18 cellular contexts compared by ENCODE assay signal in the genomic region with DNA sequence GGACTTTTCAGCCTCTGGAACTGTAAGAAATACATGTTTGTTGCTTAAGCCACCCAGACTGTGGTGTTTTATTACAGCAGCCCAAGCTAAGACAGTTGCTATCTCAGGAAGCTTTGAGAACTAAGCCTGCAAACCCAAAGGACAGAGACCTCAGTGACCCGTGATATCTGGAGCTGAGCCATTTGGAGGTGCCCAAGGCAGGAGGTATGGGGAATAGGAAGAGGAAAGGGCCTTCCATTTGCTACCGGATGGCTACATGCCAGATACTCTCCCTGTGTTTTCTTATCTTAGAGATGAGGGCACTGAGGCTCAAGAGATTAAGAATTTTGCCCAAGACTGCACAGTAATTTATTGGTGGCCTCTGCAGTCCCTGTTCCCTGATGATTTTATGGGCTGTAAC.
A peak's percentile ranks its signal among the peaks of the same experiment; 100 is the strongest.
DNase-seq lines count a peak whose midpoint lies in the region; ATAC-seq, FAIRE-seq and TF ChIP-seq lines count a peak whose summit lies in the region.
"Had no signal": no experiment of that assay in that cellular context is flagged by ENCODE, and none has a peak within 500 bp of the region (broad histone marks: within the 10 kb centered on the region; RNA-seq: fewer than 3 reads in every experiment).

No MANE protein-coding gene starts in this region.

- peak; percentile 21 for DNase-seq in ELF-1 (ENCODE audit: low read depth, low spot score)
- peak; percentile 49 for DNase-seq in OCI-M1 (lab: John Stamatoyannopoulos, UW)
- no peak for DNase-seq in K562 (ENCODE audit: extremely low read depth in 1 of 4, low spot score in 3 of 4)
- no peak for DNase-seq in GM03348 (ENCODE audit: low spot score)
- no peak for DNase-seq in GM23248
- DNase-seq in NK-92 (lab: John Stamatoyannopoulos, UW; ENCODE audit: unreplicated experiment) = no peak
- no peak for DNase-seq in nucleus accumbens (lab: John Stamatoyannopoulos, UW)
- DNase-seq: C1 segment of cervical spinal cord; Caco-2; CD4-positive, CD25-positive, alpha-beta regulatory T cell; CD8-positive, alpha-beta memory T cell; GDM1; HCEC 1CT had no signal

- no peaks in the 10 kb centered on the region; a peak in 1 of 5 replicates for H3K4me1 ChIP-seq in K562 (replicated peaks in 1 of 2; ENCODE audit: control insufficient read depth in 2 of 2, insufficient read depth in 2 of 2, low read length in 2 of 2)
- H3K4me1 ChIP-seq in parathyroid adenoma = peaks cover 17% of the 10 kb centered on the region
- no peaks in the 10 kb centered on the region for H3K4me1 ChIP-seq in GM23248 (ENCODE audit: insufficient read depth)
- H3K4me1 ChIP-seq: Caco-2 had no signal

- TF ChIP-seq RAD21 in K562 (CRISPR knock-in tag; conservative IDR thresholded peaks at IDR 0.05 in 1 of 2, IDR thresholded peaks at IDR 0.05 in 1 of 2) = no peak

- TF ChIP-seq CTCF in K562 (IDR thresholded peaks at IDR 0.05 in 2 of 3, conservative IDR thresholded peaks at IDR 0.05 in 1 of 3; ENCODE audit: insufficient read depth in 2 of 3, low read depth in 1 of 3, low read length in 3 of 3) (no peak), parathyroid adenoma (IDR thresholded peaks at IDR 0.05) (no peak)

- H3K4me2 ChIP-seq in K562 (ENCODE audit: insufficient read depth, low read length) (no peak overlapping the region; the same call in 1 of the 2 replicates), parathyroid adenoma (ENCODE audit: low read length) (peak overlapping the region; percentile 19), GM23248 (ENCODE audit: unreplicated experiment) (no peak overlapping the region)
- H3K4me2 ChIP-seq: GM23338 had no signal

- no peak overlapping the region for H2AFZ ChIP-seq in K562 (ENCODE audit: low read depth, low read length)
- no peak overlapping the region for H2AFZ ChIP-seq in parathyroid adenoma
- H2AFZ ChIP-seq in GM23248 = no peak overlapping the region
- H2AFZ ChIP-seq: GM23338 had no signal

- H4K20me1 ChIP-seq in K562 (replicated peaks; ENCODE audit: control insufficient read depth, insufficient read depth, low read length) = no peaks in the 10 kb centered on the region
- H4K20me1 ChIP-seq in GM23248 (ENCODE audit: insufficient read depth) = no peaks in the 10 kb centered on the region

- H3K27me3 ChIP-seq in K562 (ENCODE audit: control insufficient read depth in 2 of 2, insufficient read depth in 2 of 2, low read length in 2 of 2) (no peaks in the 10 kb centered on the region), parathyroid adenoma (ENCODE audit: control insufficient read depth, insufficient read depth, low read length) (no peaks in the 10 kb centered on the region), GM23248 (replicated peaks; ENCODE audit: insufficient read depth) (no peaks in the 10 kb centered on the region)

- no peak for FAIRE-seq in K562 (lab: Jason Lieb, UNC)
- FAIRE-seq: D721Med, H54 had no signal

- TF ChIP-seq POLR2A in K562 (conservative IDR thresholded peaks at IDR 0.05) = no peak

- intact Hi-C loops in K562 (cut with micrococcal nuclease) = no loop called here

- H3F3A ChIP-seq in GM23248 (ENCODE audit: insufficient read depth) = no peaks in the 10 kb centered on the region

- in situ Hi-C loops in K562 (cut with MboI) = no loop called here
- in situ Hi-C loops in GM23248 (cut with MboI) = no loop called here

- H3K9ac ChIP-seq in K562 (ENCODE audit: insufficient read depth in 1 of 2, low read depth in 2 of 2, low read length in 2 of 2) = no peak overlapping the region
- no peak overlapping the region for H3K9ac ChIP-seq in parathyroid adenoma
- no peak overlapping the region for H3K9ac ChIP-seq in GM23248

- no peaks in the 10 kb centered on the region for H3K9me2 ChIP-seq in GM23248 (ENCODE audit: insufficient read depth)

- no peak for ATAC-seq in K562
- ATAC-seq: GM23338 had no signal

- H3K4me3 ChIP-seq in K562 (no peak overlapping the region), parathyroid adenoma (ENCODE audit: low read depth, low read length) (no peak overlapping the region), GM23248 (no peak overlapping the region)
- H3K4me3 ChIP-seq: GM23338 had no signal

- H3K9me3 ChIP-seq in K562 (replicated peaks; ENCODE audit: control insufficient read depth, insufficient read depth, low read depth, low read length) = no peaks in the 10 kb centered on the region
- no peaks in the 10 kb centered on the region for H3K9me3 ChIP-seq in parathyroid adenoma (ENCODE audit: control insufficient read depth, low read length)
- H3K9me3 ChIP-seq in GM23248 (ENCODE audit: low read depth) = no peaks in the 10 kb centered on the region
- H3K9me3 ChIP-seq: Caco-2 had no signal

- TF ChIP-seq EP300 in K562 (IDR thresholded peaks at IDR 0.05; ENCODE audit: low read length) = no peak

- no peaks in the 10 kb centered on the region for H3K9me1 ChIP-seq in K562 (ENCODE audit: control insufficient read depth, insufficient read depth, low read length)

- no peak overlapping the region for H3K27ac ChIP-seq in K562 (ENCODE audit: extremely low read depth, low read depth, low read length)
- H3K27ac ChIP-seq in parathyroid adenoma = peak overlapping the region; percentile 59
- H3K27ac ChIP-seq in GM23248 = no peak overlapping the region
- H3K27ac ChIP-seq: HL-60 had no signal

- POLR2A ChIA-PET in K562 (lab: Yijun Ruan, JAX) = interaction anchor here (1.1 kb wide), 1 partner anchor 14 kb away, joined by 4 read pairs; no protein-coding TSS in a partner anchor

- CTCF ChIA-PET in K562 (lab: Yijun Ruan, JAX; ENCODE audit: low intra/inter-chr PET ratio) = no interaction called here

- H3K79me2 ChIP-seq in K562 (ENCODE audit: control insufficient read depth, insufficient read depth, low read length) (no peaks in the 10 kb centered on the region), parathyroid adenoma (no peaks in the 10 kb centered on the region), GM23248 (ENCODE audit: insufficient read depth) (no peaks in the 10 kb centered on the region)

- WGBS in K562 (ENCODE audit: insufficient coverage, low coverage, missing lambda C conversion rate) = 0% methylated on average over 2 of the region's 2 CpGs
- 45 to 47% methylated on average over 2 of the region's 2 CpGs for WGBS in GM23248 (ENCODE audit: low coverage in 1 of 2, low lambda C conversion rate in 2 of 2, missing lambda C conversion rate in 2 of 2), 2 experiments

- no peaks in the 10 kb centered on the region for H3K36me3 ChIP-seq in K562 (ENCODE audit: control insufficient read depth, insufficient read depth, low read length)
- no peaks in the 10 kb centered on the region for H3K36me3 ChIP-seq in parathyroid adenoma (ENCODE audit: control insufficient read depth, insufficient read depth, low read length)
- no peaks in the 10 kb centered on the region for H3K36me3 ChIP-seq in GM23248 (ENCODE audit: low read depth)

- BruUV-seq in K562 (replicated peaks; lab: Mats Ljungman, UMichigan) = no TSS peak

TF ChIP-seq in K562, 482 proteins besides CTCF, POLR2A, EP300 and RAD21:
- TF ChIP-seq, protein P1, sequence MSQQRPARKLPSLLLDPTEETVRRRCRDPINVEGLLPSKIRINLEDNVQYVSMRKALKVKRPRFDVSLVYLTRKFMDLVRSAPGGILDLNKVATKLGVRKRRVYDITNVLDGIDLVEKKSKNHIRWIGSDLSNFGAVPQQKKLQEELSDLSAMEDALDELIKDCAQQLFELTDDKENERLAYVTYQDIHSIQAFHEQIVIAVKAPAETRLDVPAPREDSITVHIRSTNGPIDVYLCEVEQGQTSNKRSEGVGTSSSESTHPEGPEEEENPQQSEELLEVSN (IDR thresholded peaks at IDR 0.05; ENCODE audit: borderline replicate concordance in 1 of 2, extremely low read depth in 1 of 2, insufficient read depth in 1 of 2, insufficient read length in 1 of 2, low read depth in 1 of 2, low read length in 1 of 2, poor library complexity in 1 of 2, severe bottlenecking in 1 of 2) = no peak
- TF ChIP-seq ZNF707 (CRISPR knock-in tag; conservative IDR thresholded peaks at IDR 0.05) (no peak), ZNF75A (CRISPR knock-in tag; IDR thresholded peaks at IDR 0.05) (no peak), ATF1 (CRISPR knock-in tag; IDR thresholded peaks at IDR 0.05) (no peak), ATF1 (tag; IDR thresholded peaks at IDR 0.05) (no peak), RCOR1 (IDR thresholded peaks at IDR 0.05; ENCODE audit: borderline replicate concordance in 1 of 2, low read depth in 2 of 2, low read length in 2 of 2) (no peak), ZNF785 (CRISPR knock-in tag; IDR thresholded peaks at IDR 0.05) (no peak), PYGO2 (tag; IDR thresholded peaks at IDR 0.05) (no peak), NFIC (IDR thresholded peaks at IDR 0.05) (0 out of 2 replicates have a peak, but pooled peaks have one; percentile 21)
- TF ChIP-seq, protein P2, sequence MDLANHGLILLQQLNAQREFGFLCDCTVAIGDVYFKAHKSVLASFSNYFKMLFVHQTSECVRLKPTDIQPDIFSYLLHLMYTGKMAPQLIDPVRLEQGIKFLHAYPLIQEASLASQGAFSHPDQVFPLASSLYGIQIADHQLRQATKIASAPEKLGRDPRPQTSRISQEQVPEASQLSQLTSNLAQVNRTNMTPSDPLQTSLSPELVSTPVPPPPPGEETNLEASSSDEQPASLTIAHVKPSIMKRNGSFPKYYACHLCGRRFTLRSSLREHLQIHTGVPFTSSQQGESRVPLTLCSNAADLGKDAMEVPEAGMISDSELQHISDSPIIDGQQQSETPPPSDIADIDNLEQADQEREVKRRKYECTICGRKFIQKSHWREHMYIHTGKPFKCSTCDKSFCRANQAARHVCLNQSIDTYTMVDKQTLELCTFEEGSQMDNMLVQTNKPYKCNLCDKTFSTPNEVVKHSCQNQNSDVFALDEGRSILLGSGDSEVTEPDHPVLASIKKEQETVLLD (IDR thresholded peaks at IDR 0.05) = no peak

Comparison
In these comparisons a context has a peak if more than half of its experiments do, and no peak if none do; other contexts are left out.
1. DNase-seq: peak in ELF-1 (single experiment) and OCI-M1 (single experiment); none in K562 (0 of 4), GM03348 (single experiment), GM23248 (single experiment), NK-92 (single experiment) and nucleus accumbens (0 of 56).